ENCODE assay signal across 21 cellular contexts in the genomic region with DNA sequence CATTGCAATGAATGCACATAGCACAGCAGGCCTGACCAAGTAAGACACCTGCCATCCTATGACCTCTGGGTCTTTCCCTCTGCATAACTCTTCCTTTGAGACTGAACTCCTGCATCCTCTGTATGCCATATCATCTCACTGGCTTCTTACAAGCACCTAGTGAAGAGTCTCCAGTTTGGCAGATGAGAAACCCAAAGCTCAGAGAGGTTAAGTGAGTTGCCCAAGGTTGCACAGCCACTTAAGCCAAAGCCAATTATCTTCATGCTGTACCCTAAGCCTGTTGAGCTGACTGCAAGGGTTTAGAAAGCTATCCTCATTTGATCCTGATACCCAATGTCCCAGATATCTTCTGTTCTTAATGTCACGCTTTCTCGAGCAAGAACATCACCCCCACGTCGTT. TPM values are rescaled to one million over a fixed set of nuclear protein-coding genes. Genes with fewer than 3 reads are reported as not detected.
DNase-seq lines count a peak whose midpoint lies in the region; ATAC-seq, FAIRE-seq and TF ChIP-seq lines count a peak whose summit lies in the region.
"Had no signal": no experiment of that assay in that cellular context is flagged by ENCODE, and none has a peak within 500 bp of the region (broad histone marks: within the 10 kb centered on the region; RNA-seq: fewer than 3 reads in every experiment).

No MANE protein-coding gene starts in this region.

- H3K4me3 ChIP-seq in bronchial epithelial cell (ENCODE audit: low read depth, low read length) = no peak overlapping the region
- H3K4me3 ChIP-seq: BLaER1, GM23248 had no signal

- H3K36me3 Mint-ChIP-seq in stimulated activated effector memory CD8-positive, alpha-beta T cell treated with anti-CD3 and anti-CD28 coated beads, Interleukin-12 subunit alpha, Interleukin-12 subunit beta, amount 100 ng/mL, for 72 hours = peaks cover 19% of the 10 kb centered on the region
- no peaks in the 10 kb centered on the region for H3K36me3 Mint-ChIP-seq in activated naive CD4-positive, alpha-beta T cell treated with anti-CD3 and anti-CD28 coated beads, Interleukin-2, amount 50 U/mL, for 72 hours

- TF ChIP-seq CTCF in bronchial epithelial cell (IDR thresholded peaks at IDR 0.05; ENCODE audit: insufficient read depth, low read length, severe bottlenecking) = no peak

- ATAC-seq in stimulated activated effector memory CD8-positive, alpha-beta T cell treated with anti-CD3 and anti-CD28 coated beads, Interleukin-12 subunit alpha, Interleukin-12 subunit beta, amount 100 ng/mL, for 72 hours = no peak
- ATAC-seq in activated naive CD4-positive, alpha-beta T cell treated with anti-CD3 and anti-CD28 coated beads, Interleukin-2, amount 50 U/mL, for 72 hours = no peak
- no peak for ATAC-seq in GM19035 (IDR thresholded peaks at IDR 0.05; ENCODE audit: unreplicated experiment)
- ATAC-seq: CD8-positive, alpha-beta T cell; HCT116 had no signal

- no peak overlapping the region for H3K4me3 Mint-ChIP-seq in stimulated activated effector memory CD8-positive, alpha-beta T cell treated with anti-CD3 and anti-CD28 coated beads, Interleukin-12 subunit alpha, Interleukin-12 subunit beta, amount 100 ng/mL, for 72 hours
- H3K4me3 Mint-ChIP-seq: B cell; CD4-positive, CD25-positive, alpha-beta regulatory T cell; CD8-positive, alpha-beta T cell; H9; HFFc6 had no signal

- H3K27ac Mint-ChIP-seq in stimulated activated effector memory CD8-positive, alpha-beta T cell treated with anti-CD3 and anti-CD28 coated beads, Interleukin-12 subunit alpha, Interleukin-12 subunit beta, amount 100 ng/mL, for 72 hours = peak overlapping the region; percentile 38
- no peak overlapping the region for H3K27ac Mint-ChIP-seq in activated naive CD4-positive, alpha-beta T cell treated with anti-CD3 and anti-CD28 coated beads, Interleukin-2, amount 50 U/mL, for 72 hours
- H3K27ac Mint-ChIP-seq: B cell; CD4-positive, CD25-positive, alpha-beta regulatory T cell; CD8-positive, alpha-beta T cell; H9; HFFc6 had no signal

- H3K4me1 Mint-ChIP-seq in stimulated activated effector memory CD8-positive, alpha-beta T cell treated with anti-CD3 and anti-CD28 coated beads, Interleukin-12 subunit alpha, Interleukin-12 subunit beta, amount 100 ng/mL, for 72 hours = no peaks in the 10 kb centered on the region
- H3K4me1 Mint-ChIP-seq: B cell; CD4-positive, CD25-positive, alpha-beta regulatory T cell had no signal

- H3K27me3 ChIP-seq in bronchial epithelial cell (ENCODE audit: control insufficient read depth, insufficient read depth, low read length) = no peaks in the 10 kb centered on the region
- H3K27me3 ChIP-seq: BLaER1 had no signal

- peak; percentile 13 for FAIRE-seq in bronchial epithelial cell (lab: Jason Lieb, UNC)
- FAIRE-seq: A204.1, G401.6, GM12892, GM19239 had no signal

- H3K36me3 ChIP-seq in bronchial epithelial cell (ENCODE audit: control insufficient read depth, insufficient read depth, low read length) = no peaks in the 10 kb centered on the region

- DNase-seq in NCI-H82 (lab: John Stamatoyannopoulos, UW) (peak; percentile 77), NCI-H82 treated with DMSO at 0.1 percent for 48 hours (lab: John Stamatoyannopoulos, UW; ENCODE audit: unreplicated experiment) (no peak), bronchial epithelial cell (ENCODE audit: low read depth) (no peak)
- no peak for DNase-seq in stimulated activated effector memory CD8-positive, alpha-beta T cell treated with anti-CD3 and anti-CD28 coated beads, Interleukin-12 subunit alpha, Interleukin-12 subunit beta, amount 100 ng/mL, for 72 hours (ENCODE audit: low spot score in 2 of 2)
- no peak for DNase-seq in activated naive CD4-positive, alpha-beta T cell treated with anti-CD3 and anti-CD28 coated beads, Interleukin-2, amount 50 U/mL, for 72 hours (ENCODE audit: low spot score in 2 of 2)
- DNase-seq: Caco-2; CD4-positive, CD25-positive, alpha-beta regulatory T cell; CD8-positive, alpha-beta T cell; DMS153; DND-41; GM23248; H9; HFFc6 had no signal

- H3K9me3 Mint-ChIP-seq in stimulated activated effector memory CD8-positive, alpha-beta T cell treated with anti-CD3 and anti-CD28 coated beads, Interleukin-12 subunit alpha, Interleukin-12 subunit beta, amount 100 ng/mL, for 72 hours = no peaks in the 10 kb centered on the region
- H3K9me3 Mint-ChIP-seq in activated naive CD4-positive, alpha-beta T cell treated with anti-CD3 and anti-CD28 coated beads, Interleukin-2, amount 50 U/mL, for 72 hours = no peaks in the 10 kb centered on the region
- H3K9me3 Mint-ChIP-seq: CD4-positive, CD25-positive, alpha-beta regulatory T cell; CD8-positive, alpha-beta T cell; H9; HFFc6 had no signal

RNA-seq across cellular contexts. Expression of a gene that starts 35.2 kb away (rescaled TPM):
- 10.4 and 15.5 TPM in 2 replicates for total RNA-seq in bronchial epithelial cell
- 10 to 100 TPM; 15.1 to 19.8 TPM for total RNA-seq in activated naive CD4-positive, alpha-beta T cell treated with anti-CD3 and anti-CD28 coated beads, Interleukin-2, amount 50 U/mL, for 72 hours

RNA-seq across cellular contexts. Expression of a gene that starts 35.4 kb away (rescaled TPM):
- 20.5 and 25.5 TPM in 2 replicates for total RNA-seq in bronchial epithelial cell
- 10 to 100 TPM; 24.2 to 46.2 TPM for total RNA-seq in activated naive CD4-positive, alpha-beta T cell treated with anti-CD3 and anti-CD28 coated beads, Interleukin-2, amount 50 U/mL, for 72 hours
